Comparison of ENCODE assay signal across 27 cellular contexts in the genomic region with DNA sequence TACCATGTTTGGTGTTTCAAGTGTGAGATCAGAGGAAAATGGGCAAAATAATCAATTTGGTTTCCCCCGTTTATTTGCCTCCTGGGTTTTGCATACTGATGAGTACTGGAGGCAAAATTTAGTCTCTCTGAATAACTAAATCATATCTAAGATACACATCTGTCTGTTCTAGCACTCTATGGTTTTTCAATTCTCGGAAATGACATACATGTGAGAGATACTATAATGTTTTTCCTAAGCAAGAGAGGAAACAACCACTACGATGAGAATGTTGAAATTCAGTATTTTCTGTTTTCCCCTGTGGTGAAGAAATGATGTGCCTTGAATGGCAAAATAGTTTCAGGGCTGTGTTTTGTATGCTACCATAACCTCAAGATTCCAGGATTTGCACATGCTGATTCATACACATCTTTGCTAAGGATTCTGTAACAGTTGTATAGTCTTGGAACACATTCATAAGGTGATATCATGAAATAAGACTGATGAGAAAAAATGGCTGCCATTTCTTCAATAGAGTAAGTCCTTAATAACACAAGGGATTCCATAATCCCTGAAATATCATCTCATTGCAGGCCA.
"Had no signal": no experiment of that assay in that cellular context is flagged by ENCODE, and none has a peak within 500 bp of the region (broad histone marks: within the 10 kb centered on the region; RNA-seq: fewer than 3 reads in every experiment).

No MANE protein-coding gene starts in this region.

- H3K4me3 ChIP-seq: body of pancreas, esophagus muscularis mucosa, ovary, psoas muscle, right atrium auricular region, tibial nerve had no signal

- ATAC-seq: activated T-cell treated with anti-CD3 and anti-CD28 coated beads, Interleukin-2, amount 50 U/mL, for 4 hours; body of pancreas; effector memory CD8-positive, alpha-beta T cell; left ventricle myocardium superior; psoas muscle had no signal

- H3K4me1 ChIP-seq: body of pancreas, esophagus muscularis mucosa, psoas muscle, right atrium auricular region, tibial nerve had no signal

- H3K27me3 ChIP-seq: body of pancreas, esophagus muscularis mucosa, neutrophil, ovary, right atrium auricular region, tibial nerve had no signal

- H3K9me3 ChIP-seq: body of pancreas, esophagus muscularis mucosa, neutrophil, ovary, psoas muscle, right atrium auricular region, tibial nerve had no signal

- H3K27ac Mint-ChIP-seq: activated B cell treated with CpG ODN at 0.5 μM for 24 hours; activated naive CD8-positive, alpha-beta T cell treated with anti-CD3 and anti-CD28 coated beads for 36 hours; dendritic cell treated with granulocyte-macrophage colony-stimulating factor and Interleukin-4, amounts not matched to agents 40 ng/mL and 50 ng/mL, for 4 days; effector memory CD8-positive, alpha-beta T cell; nephron; stimulated activated naive CD8-positive, alpha-beta T cell treated with anti-CD3 and anti-CD28 coated beads, Interleukin-15, Interleukin-2, amounts not matched to agents 100 ng/mL and 50 ng/mL, for 24 hours; T-helper 1 cell treated with Interleukin-12 subunit alpha and Interleukin-12 subunit beta and Interleukin-4 antibody, amounts not matched to agents 30 μg/mL and 1 μg/mL, for 36 hours had no signal

- H3K4me3 Mint-ChIP-seq: activated B cell treated with CpG ODN at 0.5 μM for 24 hours; activated naive CD8-positive, alpha-beta T cell treated with anti-CD3 and anti-CD28 coated beads for 36 hours; activated T-cell treated with anti-CD3 and anti-CD28 coated beads, Interleukin-2, amount 50 U/mL, for 4 hours; dendritic cell treated with granulocyte-macrophage colony-stimulating factor and Interleukin-4, amounts not matched to agents 40 ng/mL and 50 ng/mL, for 4 days; effector memory CD8-positive, alpha-beta T cell; nephron; stimulated activated naive CD8-positive, alpha-beta T cell treated with anti-CD3 and anti-CD28 coated beads, Interleukin-15, Interleukin-2, amounts not matched to agents 100 ng/mL and 50 ng/mL, for 24 hours; T-helper 1 cell treated with Interleukin-12 subunit alpha and Interleukin-12 subunit beta and Interleukin-4 antibody, amounts not matched to agents 30 μg/mL and 1 μg/mL, for 36 hours had no signal

- H3K36me3 ChIP-seq: esophagus muscularis mucosa, neutrophil, ovary, right atrium auricular region, tibial nerve had no signal

- H3K27ac ChIP-seq: body of pancreas, esophagus muscularis mucosa, neutrophil, ovary, psoas muscle, right atrium auricular region, tibial nerve had no signal

- H3K4me1 Mint-ChIP-seq: activated naive CD8-positive, alpha-beta T cell treated with anti-CD3 and anti-CD28 coated beads for 36 hours; nephron had no signal

- H3K36me3 Mint-ChIP-seq: activated naive CD8-positive, alpha-beta T cell treated with anti-CD3 and anti-CD28 coated beads for 36 hours had no signal

- DNase-seq: activated B cell treated with CpG ODN at 0.5 μM for 24 hours; activated CD4-positive, alpha-beta T cell treated with anti-CD3 and anti-CD28 coated beads for 4 hours; activated CD4-positive, alpha-beta T cell treated with anti-CD3 and anti-CD28 coated beads, Interleukin-2, amount 50 U/mL, for 48 hours; activated CD8-positive, alpha-beta memory T cell treated with anti-CD3 and anti-CD28 coated beads, Interleukin-2, amount 50 U/mL, for 48 hours; activated naive CD4-positive, alpha-beta T cell treated with Interleukin-2 at 50 U/mL for 16 hours; activated naive CD8-positive, alpha-beta T cell treated with anti-CD3 and anti-CD28 coated beads for 36 hours; activated T-cell treated with anti-CD3 and anti-CD28 coated beads, Interleukin-2, amount 50 U/mL, for 4 hours; amygdala; body of pancreas; effector memory CD8-positive, alpha-beta T cell; hippocampal formation; left ventricle myocardium superior; midbrain; ovary; psoas muscle; stimulated activated CD4-positive, alpha-beta T cell treated with anti-CD3 and anti-CD28 coated beads, Interleukin-12 subunit alpha, Interleukin-12 subunit beta, amount 100 ng/mL, for 4 hours; stimulated activated CD4-positive, alpha-beta T cell treated with anti-CD3 and anti-CD28 coated beads, Interleukin-4, amount 100 ng/mL, for 4 hours; substantia nigra; T1000 had no signal

- H3K9me3 Mint-ChIP-seq: T-helper 1 cell treated with Interleukin-12 subunit alpha and Interleukin-12 subunit beta and Interleukin-4 antibody, amounts not matched to agents 30 μg/mL and 1 μg/mL, for 36 hours had no signal

- H3K27me3 Mint-ChIP-seq: activated B cell treated with CpG ODN at 0.5 μM for 24 hours; activated naive CD8-positive, alpha-beta T cell treated with anti-CD3 and anti-CD28 coated beads for 36 hours; dendritic cell treated with granulocyte-macrophage colony-stimulating factor and Interleukin-4, amounts not matched to agents 40 ng/mL and 50 ng/mL, for 4 days; effector memory CD8-positive, alpha-beta T cell; stimulated activated naive CD8-positive, alpha-beta T cell treated with anti-CD3 and anti-CD28 coated beads, Interleukin-15, Interleukin-2, amounts not matched to agents 100 ng/mL and 50 ng/mL, for 24 hours had no signal
